ENCODE assay signal across 2 cellular contexts in genomic region chr2:220175967-220176366, GRCh38.
TF ChIP-seq lines count a peak whose summit lies in the region.

No MANE protein-coding gene starts in this region.

TF ChIP-seq in IMR-90, 13 proteins besides CTCF, POLR2A, EP300 and RAD21 (continued from another document):
- TF ChIP-seq, protein P1, sequence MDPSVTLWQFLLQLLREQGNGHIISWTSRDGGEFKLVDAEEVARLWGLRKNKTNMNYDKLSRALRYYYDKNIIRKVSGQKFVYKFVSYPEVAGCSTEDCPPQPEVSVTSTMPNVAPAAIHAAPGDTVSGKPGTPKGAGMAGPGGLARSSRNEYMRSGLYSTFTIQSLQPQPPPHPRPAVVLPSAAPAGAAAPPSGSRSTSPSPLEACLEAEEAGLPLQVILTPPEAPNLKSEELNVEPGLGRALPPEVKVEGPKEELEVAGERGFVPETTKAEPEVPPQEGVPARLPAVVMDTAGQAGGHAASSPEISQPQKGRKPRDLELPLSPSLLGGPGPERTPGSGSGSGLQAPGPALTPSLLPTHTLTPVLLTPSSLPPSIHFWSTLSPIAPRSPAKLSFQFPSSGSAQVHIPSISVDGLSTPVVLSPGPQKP (IDR thresholded peaks at IDR 0.05; ENCODE audit: borderline replicate concordance, low read depth, low read length): no peak

TF ChIP-seq in SK-N-SH treated with all-trans-retinoic acid at 6 μM for 48 hours, 23 proteins besides CTCF, POLR2A, EP300 and RAD21 (continued from another document):
- no peak for TF ChIP-seq ZNF565 (CRISPR knock-in tag; conservative IDR thresholded peaks at IDR 0.05; ENCODE audit: low read depth)
- no peak for TF ChIP-seq BACH2 (CRISPR knock-in tag; IDR thresholded peaks at IDR 0.05; ENCODE audit: borderline replicate concordance)
- no peak for TF ChIP-seq TCF4 (CRISPR knock-in tag; IDR thresholded peaks at IDR 0.05; ENCODE audit: borderline replicate concordance)
- TF ChIP-seq, protein P2, sequence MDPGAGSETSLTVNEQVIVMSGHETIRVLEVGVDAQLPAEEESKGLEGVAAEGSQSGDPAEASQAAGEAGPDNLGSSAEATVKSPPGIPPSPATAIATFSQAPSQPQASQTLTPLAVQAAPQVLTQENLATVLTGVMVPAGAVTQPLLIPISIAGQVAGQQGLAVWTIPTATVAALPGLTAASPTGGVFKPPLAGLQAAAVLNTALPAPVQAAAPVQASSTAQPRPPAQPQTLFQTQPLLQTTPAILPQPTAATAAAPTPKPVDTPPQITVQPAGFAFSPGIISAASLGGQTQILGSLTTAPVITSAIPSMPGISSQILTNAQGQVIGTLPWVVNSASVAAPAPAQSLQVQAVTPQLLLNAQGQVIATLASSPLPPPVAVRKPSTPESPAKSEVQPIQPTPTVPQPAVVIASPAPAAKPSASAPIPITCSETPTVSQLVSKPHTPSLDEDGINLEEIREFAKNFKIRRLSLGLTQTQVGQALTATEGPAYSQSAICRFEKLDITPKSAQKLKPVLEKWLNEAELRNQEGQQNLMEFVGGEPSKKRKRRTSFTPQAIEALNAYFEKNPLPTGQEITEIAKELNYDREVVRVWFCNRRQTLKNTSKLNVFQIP (CRISPR knock-in tag; IDR thresholded peaks at IDR 0.05; ENCODE audit: borderline replicate concordance, low read depth): no peak
- no peak for TF ChIP-seq ZFP30 (CRISPR knock-in tag; IDR thresholded peaks at IDR 0.05)
- TF ChIP-seq GLIS3 (CRISPR knock-in tag; IDR thresholded peaks at IDR 0.05): no peak
TF ChIP-seq in SK-N-SH treated with all-trans-retinoic acid at 6 μM for 48 hours: peak in this region for 0.
